Comparison of ENCODE assay signal across 11 cellular contexts in genomic region chr11:47225552-47226137, GRCh38. TPM values are rescaled to one million over a fixed set of nuclear protein-coding genes. Genes with fewer than 3 reads are reported as not detected.
DNase-seq lines count a peak whose midpoint lies in the region; ATAC-seq and TF ChIP-seq lines count a peak whose summit lies in the region.
"Had no signal": no experiment of that assay in that cellular context is flagged by ENCODE, and none has a peak within 500 bp of the region (broad histone marks: within the 10 kb centered on the region; RNA-seq: fewer than 3 reads in every experiment).

No MANE protein-coding gene starts in this region.

- peak overlapping the region in 6 of 8 donors; percentile 0 to 73 (median 53) for H3K27ac ChIP-seq in spleen

- TF ChIP-seq POLR2A in spleen (IDR thresholded peaks at IDR 0.05): no peak

- ATAC-seq in HG02870 (IDR thresholded peaks at IDR 0.05; ENCODE audit: unreplicated experiment) (peak; percentile 89), esophagus mucosa (no peak), HG02840 (IDR thresholded peaks at IDR 0.05; ENCODE audit: low FRiP score, unreplicated experiment) (no peak)

- no peak for TF ChIP-seq CTCF in spleen (IDR thresholded peaks at IDR 0.05 in 8 of 11, conservative IDR thresholded peaks at IDR 0.05 in 3 of 11)
- TF ChIP-seq CTCF in GM10248 (IDR thresholded peaks at IDR 0.05; ENCODE audit: control extremely low read depth, extremely low read depth, low read depth, missing control alignments): no peak

- intact Hi-C loops in activated CD4-positive, alpha-beta T cell treated with anti-CD3 and anti-CD28 coated beads, Interleukin-2, amount 10 ng/mL, durations not matched to agents 24 days and 14 days (cut with micrococcal nuclease): loop anchor here (1.0 kb wide), 1 partner anchor 9 kb away; no protein-coding TSS in a partner anchor
- intact Hi-C loops in spleen (cut with DNase I; ENCODE audit: low total_unique reads): no loop called here

- peak overlapping the region; percentile 64 for H3K4me3 Mint-ChIP-seq in activated CD4-positive, alpha-beta T cell treated with anti-CD3 and anti-CD28 coated beads, Interleukin-2, amount 10 ng/mL, durations not matched to agents 24 days and 14 days
- H3K4me3 Mint-ChIP-seq in T-helper 2 cell treated with Interferon-gamma antibody and Interleukin-4, amounts not matched to agents 5 μg/mL and 100 μg/mL, for 36 hours: peak overlapping the region; percentile 65

- H3K9me3 Mint-ChIP-seq in activated CD4-positive, alpha-beta T cell treated with anti-CD3 and anti-CD28 coated beads, Interleukin-2, amount 10 ng/mL, durations not matched to agents 24 days and 14 days: no peaks in the 10 kb centered on the region
- no peaks in the 10 kb centered on the region for H3K9me3 Mint-ChIP-seq in T-helper 2 cell treated with Interferon-gamma antibody and Interleukin-4, amounts not matched to agents 5 μg/mL and 100 μg/mL, for 36 hours

- peaks cover 27% of the 10 kb centered on the region for H3K4me1 Mint-ChIP-seq in activated CD4-positive, alpha-beta T cell treated with anti-CD3 and anti-CD28 coated beads, Interleukin-2, amount 10 ng/mL, durations not matched to agents 24 days and 14 days
- peaks cover 27% of the 10 kb centered on the region for H3K4me1 Mint-ChIP-seq in T-helper 2 cell treated with Interferon-gamma antibody and Interleukin-4, amounts not matched to agents 5 μg/mL and 100 μg/mL, for 36 hours (ENCODE audit: low read depth)

- CTCF ChIA-PET in GM10248 (lab: Yijun Ruan, JAX): no interaction called here

- peaks cover 0 to 95% (median 18%) of the 10 kb centered on the region in 6 donors for H3K36me3 ChIP-seq in spleen

- 78 to 91% (median 84%) methylated on average over 5 of the region's 5 CpGs for WGBS in spleen, 5 donors

- peaks cover 0 to 33% (median 7%) of the 10 kb centered on the region in 6 donors for H3K4me1 ChIP-seq in spleen

- POLR2A ChIA-PET in GM10248 (lab: Yijun Ruan, JAX): no interaction called here

- no peaks in the 10 kb centered on the region for H3K27me3 Mint-ChIP-seq in activated CD4-positive, alpha-beta T cell treated with anti-CD3 and anti-CD28 coated beads, Interleukin-2, amount 10 ng/mL, durations not matched to agents 24 days and 14 days
- H3K27me3 Mint-ChIP-seq in T-helper 2 cell treated with Interferon-gamma antibody and Interleukin-4, amounts not matched to agents 5 μg/mL and 100 μg/mL, for 36 hours (ENCODE audit: low read depth): no peaks in the 10 kb centered on the region

- no peaks in the 10 kb centered on the region for H3K27me3 ChIP-seq in spleen (replicated peaks in 1 of 7)

- H3K9me3 ChIP-seq in spleen: no peaks in the 10 kb centered on the region

- peaks cover 60% of the 10 kb centered on the region for H3K36me3 Mint-ChIP-seq in activated CD4-positive, alpha-beta T cell treated with anti-CD3 and anti-CD28 coated beads, Interleukin-2, amount 10 ng/mL, durations not matched to agents 24 days and 14 days (ENCODE audit: low read depth)
- peaks cover 56% of the 10 kb centered on the region for H3K36me3 Mint-ChIP-seq in T-helper 2 cell treated with Interferon-gamma antibody and Interleukin-4, amounts not matched to agents 5 μg/mL and 100 μg/mL, for 36 hours (ENCODE audit: low read depth)

- no peak overlapping the region for H3K4me3 ChIP-seq in spleen

- DNase-seq in activated CD4-positive, alpha-beta T cell treated with anti-CD3 and anti-CD28 coated beads, Interleukin-2, amount 10 ng/mL, durations not matched to agents 24 days and 14 days: peak; percentile 77
- no peak for DNase-seq in activated CD4-positive, alpha-beta T cell treated with anti-CD3 and anti-CD28 coated beads for 4 hours
- peak; percentile 48 for DNase-seq in T-helper 2 cell treated with Interferon-gamma antibody and Interleukin-4, amounts not matched to agents 5 μg/mL and 100 μg/mL, for 36 hours (ENCODE audit: low spot score)
- DNase-seq in spleen: no peak
- DNase-seq in GM10248 (ENCODE audit: extremely low spot score): no peak
- DNase-seq: ACHN, mesendoderm, NCI-H187 treated with DMSO at 0.1 percent for 48 hours had no signal

- H3K27ac Mint-ChIP-seq in activated CD4-positive, alpha-beta T cell treated with anti-CD3 and anti-CD28 coated beads, Interleukin-2, amount 10 ng/mL, durations not matched to agents 24 days and 14 days: peak overlapping the region; percentile 86
- H3K27ac Mint-ChIP-seq in T-helper 2 cell treated with Interferon-gamma antibody and Interleukin-4, amounts not matched to agents 5 μg/mL and 100 μg/mL, for 36 hours: peak overlapping the region; percentile 64

RNA-seq across cellular contexts. Expression of gene DDB2, which starts 10.9 kb away (rescaled TPM):
- total RNA-seq in activated CD4-positive, alpha-beta T cell treated with anti-CD3 and anti-CD28 coated beads, Interleukin-2, amount 10 ng/mL, durations not matched to agents 24 days and 14 days: 148 and 157 TPM in 2 replicates
- total RNA-seq in spleen: 10 to 100 TPM; 29.5 to 66.3 (median 42.5) TPM
- polyA plus RNA-seq in spleen: 100 to 1,000 TPM in 1 of 3 donors, 10 to 100 TPM in 2; 49.4 to 173 (median 72.7) TPM
- total RNA-seq in esophagus mucosa: 49.3 TPM

RNA-seq across cellular contexts. Expression of gene ACP2, which starts 23.0 kb away (rescaled TPM):
- 24.8 and 27.6 TPM in 2 replicates for total RNA-seq in activated CD4-positive, alpha-beta T cell treated with anti-CD3 and anti-CD28 coated beads, Interleukin-2, amount 10 ng/mL, durations not matched to agents 24 days and 14 days
- total RNA-seq in spleen: 100 to 1,000 TPM in 2 of 7 donors, 10 to 100 TPM in 5; 43.9 to 113 (median 59.8) TPM
- polyA plus RNA-seq in spleen: 10 to 100 TPM; 18.9 to 34.4 (median 19.9) TPM
- total RNA-seq in esophagus mucosa: 12.7 TPM

RNA-seq across cellular contexts. Expression of gene NR1H3, which starts 32.2 kb away (rescaled TPM):
- 7.6 and 15.4 TPM in 2 replicates for total RNA-seq in activated CD4-positive, alpha-beta T cell treated with anti-CD3 and anti-CD28 coated beads, Interleukin-2, amount 10 ng/mL, durations not matched to agents 24 days and 14 days
- 100 to 1,000 TPM in 5 of 7 donors, 10 to 100 TPM in 2; 59.1 to 129 (median 119) TPM for total RNA-seq in spleen
- 100 to 1,000 TPM; 136 to 227 (median 219) TPM for polyA plus RNA-seq in spleen
- total RNA-seq in esophagus mucosa: 5.8 TPM

RNA-seq across cellular contexts. Expression of gene PACSIN3, which starts 39.4 kb away (rescaled TPM):
- 14.3 and 16.4 TPM in 2 replicates for total RNA-seq in activated CD4-positive, alpha-beta T cell treated with anti-CD3 and anti-CD28 coated beads, Interleukin-2, amount 10 ng/mL, durations not matched to agents 24 days and 14 days
- total RNA-seq in spleen: 10 to 100 TPM in 1 of 7 donors, 1 to 10 TPM in 6; 2.4 to 13.0 (median 4.4) TPM
- 1 to 10 TPM; 1.2 to 3.5 (median 1.4) TPM for polyA plus RNA-seq in spleen
- 55.3 TPM for total RNA-seq in esophagus mucosa

RNA-seq across cellular contexts. Expression of gene MADD, which starts 44.3 kb away (rescaled TPM):
- total RNA-seq in activated CD4-positive, alpha-beta T cell treated with anti-CD3 and anti-CD28 coated beads, Interleukin-2, amount 10 ng/mL, durations not matched to agents 24 days and 14 days: 78.5 and 80.7 TPM in 2 replicates
- total RNA-seq in spleen (10 to 100 TPM; 53.6 to 82.4 (median 70.1) TPM), esophagus mucosa (11.4 TPM)
- polyA plus RNA-seq in spleen: 10 to 100 TPM; 15.7 to 35.0 (median 26.1) TPM

Comparison
In these comparisons a context has a peak if more than half of its experiments do, and no peak if none do; other contexts are left out.
1. DNase-seq: peak in activated CD4-positive, alpha-beta T cell treated with anti-CD3 and anti-CD28 coated beads, Interleukin-2, amount 10 ng/mL, durations not matched to agents 24 days and 14 days (single experiment) and T-helper 2 cell treated with Interferon-gamma antibody and Interleukin-4, amounts not matched to agents 5 μg/mL and 100 μg/mL, for 36 hours (single experiment); none in activated CD4-positive, alpha-beta T cell treated with anti-CD3 and anti-CD28 coated beads for 4 hours (0 of 2), spleen (single experiment) and GM10248 (single experiment).